ENCODE assay signal across 1 cellular context in the genomic region with DNA sequence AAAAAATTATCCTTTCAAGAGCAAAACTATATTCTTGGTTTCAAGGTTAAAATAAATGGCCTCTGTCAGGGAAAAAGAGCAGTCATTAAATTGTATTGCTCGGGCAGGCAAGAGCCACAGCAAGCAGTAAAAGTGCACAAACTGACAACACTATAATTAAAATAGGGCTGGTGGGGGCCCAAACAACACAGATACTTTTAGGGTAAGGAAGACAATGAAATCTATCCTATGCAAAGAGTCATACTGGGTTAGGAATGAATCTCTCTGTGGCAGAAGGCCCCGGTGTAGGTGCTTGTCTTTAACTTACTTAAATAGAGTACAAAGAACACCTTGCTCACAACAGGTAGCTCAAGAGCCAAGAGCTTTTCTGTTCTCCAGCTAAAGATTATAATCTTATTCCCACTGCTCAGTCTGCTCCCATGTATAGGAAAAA.
TF ChIP-seq lines count a peak whose summit lies in the region.

No MANE protein-coding gene starts in this region.

TF ChIP-seq in GM12878, 131 proteins besides CTCF, POLR2A, EP300 and RAD21:
- TF ChIP-seq TCF7 (IDR thresholded peaks at IDR 0.05; ENCODE audit: borderline replicate concordance), result no peak
